Comparison of ENCODE assay signal across 2 cellular contexts in the genomic region with DNA sequence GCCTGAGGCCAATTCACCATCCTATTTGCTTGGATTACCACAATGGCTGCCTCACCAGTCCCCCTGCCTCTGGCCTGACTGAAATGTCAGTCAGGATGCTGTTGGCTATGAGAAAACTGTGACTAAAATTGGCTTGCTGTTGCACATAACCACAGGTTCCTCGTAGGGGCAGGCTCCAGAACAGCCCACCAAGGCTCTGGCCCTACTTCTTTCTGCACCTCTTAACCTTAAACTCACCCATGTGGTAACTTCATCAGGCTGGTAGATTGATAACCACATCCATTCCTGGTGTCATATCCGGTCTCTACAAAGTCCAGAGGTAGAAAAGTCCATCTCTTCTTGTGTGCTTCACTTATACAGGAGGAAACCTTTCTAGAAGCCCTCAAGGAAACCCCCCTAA.
TF ChIP-seq lines count a peak whose summit lies in the region.

No MANE protein-coding gene starts in this region.

TF ChIP-seq in IMR-90, 13 proteins besides CTCF, POLR2A, EP300 and RAD21:
- TF ChIP-seq, protein P1, sequence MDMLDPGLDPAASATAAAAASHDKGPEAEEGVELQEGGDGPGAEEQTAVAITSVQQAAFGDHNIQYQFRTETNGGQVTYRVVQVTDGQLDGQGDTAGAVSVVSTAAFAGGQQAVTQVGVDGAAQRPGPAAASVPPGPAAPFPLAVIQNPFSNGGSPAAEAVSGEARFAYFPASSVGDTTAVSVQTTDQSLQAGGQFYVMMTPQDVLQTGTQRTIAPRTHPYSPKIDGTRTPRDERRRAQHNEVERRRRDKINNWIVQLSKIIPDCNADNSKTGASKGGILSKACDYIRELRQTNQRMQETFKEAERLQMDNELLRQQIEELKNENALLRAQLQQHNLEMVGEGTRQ (IDR thresholded peaks at IDR 0.05; ENCODE audit: low read depth, low read length): no peak
- TF ChIP-seq, protein P2, sequence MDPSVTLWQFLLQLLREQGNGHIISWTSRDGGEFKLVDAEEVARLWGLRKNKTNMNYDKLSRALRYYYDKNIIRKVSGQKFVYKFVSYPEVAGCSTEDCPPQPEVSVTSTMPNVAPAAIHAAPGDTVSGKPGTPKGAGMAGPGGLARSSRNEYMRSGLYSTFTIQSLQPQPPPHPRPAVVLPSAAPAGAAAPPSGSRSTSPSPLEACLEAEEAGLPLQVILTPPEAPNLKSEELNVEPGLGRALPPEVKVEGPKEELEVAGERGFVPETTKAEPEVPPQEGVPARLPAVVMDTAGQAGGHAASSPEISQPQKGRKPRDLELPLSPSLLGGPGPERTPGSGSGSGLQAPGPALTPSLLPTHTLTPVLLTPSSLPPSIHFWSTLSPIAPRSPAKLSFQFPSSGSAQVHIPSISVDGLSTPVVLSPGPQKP (IDR thresholded peaks at IDR 0.05; ENCODE audit: borderline replicate concordance, low read depth, low read length): no peak
- TF ChIP-seq SMC3 (IDR thresholded peaks at IDR 0.05; ENCODE audit: low read depth, low read length) (no peak), NFE2L2 (IDR thresholded peaks at IDR 0.05; ENCODE audit: low read depth, low read length) (no peak), BHLHE40 (IDR thresholded peaks at IDR 0.05; ENCODE audit: low read depth, low read length) (no peak), MAZ (IDR thresholded peaks at IDR 0.05; ENCODE audit: borderline replicate concordance, low read depth, low read length) (no peak), CHD1 (IDR thresholded peaks at IDR 0.05; ENCODE audit: low read depth, low read length) (no peak)

TF ChIP-seq in H1, 55 proteins besides CTCF, POLR2A, EP300 and RAD21:
- no peak for TF ChIP-seq SAP30 (IDR thresholded peaks at IDR 0.05; ENCODE audit: insufficient read depth, insufficient replicate concordance, low read length)
- TF ChIP-seq SIX5 (IDR thresholded peaks at IDR 0.05; ENCODE audit: low read depth, low read length): no peak
- no peak for TF ChIP-seq POU5F1 (IDR thresholded peaks at IDR 0.05; ENCODE audit: low read depth, low read length)
- TF ChIP-seq POLR2AphosphoS5 (IDR thresholded peaks at IDR 0.05; ENCODE audit: low read depth, low read length): no peak
